In genomic region chr7:27842094-27842493, GRCh38 we compare ENCODE assay signal across 26 cellular contexts.
DNase-seq lines count a peak whose midpoint lies in the region; ATAC-seq, FAIRE-seq and TF ChIP-seq lines count a peak whose summit lies in the region.
"Had no signal": no experiment of that assay in that cellular context is flagged by ENCODE, and none has a peak within 500 bp of the region (broad histone marks: within the 10 kb centered on the region; RNA-seq: fewer than 3 reads in every experiment).

No MANE protein-coding gene starts in this region.

- peaks cover 17% of the 10 kb centered on the region for H3K36me3 ChIP-seq in osteoblast (ENCODE audit: insufficient read depth, low read length)
- H3K36me3 ChIP-seq in esophagus muscularis mucosa = peaks cover 3 to 33% (median 16%) of the 10 kb centered on the region in 4 donors
- H3K36me3 ChIP-seq in CD8-positive, alpha-beta memory T cell (ENCODE audit: insufficient read depth, low read length) = no peaks in the 10 kb centered on the region
- H3K36me3 ChIP-seq: thyroid gland had no signal

- FAIRE-seq in D721Med (lab: Jason Lieb, UNC) = peak; percentile 90
- FAIRE-seq: islet of Langerhans had no signal

- H4K20me1 ChIP-seq in osteoblast (ENCODE audit: insufficient read depth, low read length) = no peaks in the 10 kb centered on the region

- no peaks in the 10 kb centered on the region for H3K27me3 Mint-ChIP-seq in T-helper 17 cell
- peaks cover 0 to 3% of the 10 kb centered on the region in 2 donors for H3K27me3 Mint-ChIP-seq in CD8-positive, alpha-beta memory T cell
- H3K27me3 Mint-ChIP-seq: activated naive CD8-positive, alpha-beta T cell treated with anti-CD3 and anti-CD28 coated beads, Interleukin-2, amount 50 U/mL, for 24 hours; stimulated activated naive CD8-positive, alpha-beta T cell treated with anti-CD3 and anti-CD28 coated beads, Interleukin-15, amount 100 ng/mL, for 72 hours had no signal

- H3K4me3 Mint-ChIP-seq in T-helper 17 cell = no peak overlapping the region
- H3K4me3 Mint-ChIP-seq in CD8-positive, alpha-beta memory T cell = no peak overlapping the region
- H3K4me3 Mint-ChIP-seq: activated CD8-positive, alpha-beta T cell treated with anti-CD3 and anti-CD28 coated beads, Interleukin-2, amount 10 ng/mL, durations not matched to agents 7 days and 5 days; activated naive CD8-positive, alpha-beta T cell treated with anti-CD3 and anti-CD28 coated beads, Interleukin-2, amount 50 U/mL, for 24 hours; CD8-positive, alpha-beta T cell; stimulated activated naive CD8-positive, alpha-beta T cell treated with anti-CD3 and anti-CD28 coated beads, Interleukin-15, amount 100 ng/mL, for 72 hours had no signal

- H3K9me3 ChIP-seq in T-helper 17 cell (ENCODE audit: control insufficient read depth, low read length, poor library complexity, severe bottlenecking) (no peaks in the 10 kb centered on the region), osteoblast (ENCODE audit: low read depth, low read length) (no peaks in the 10 kb centered on the region), esophagus muscularis mucosa (no peaks in the 10 kb centered on the region)
- H3K9me3 ChIP-seq in CD8-positive, alpha-beta memory T cell (ENCODE audit: low read length) = no peaks in the 10 kb centered on the region
- H3K9me3 ChIP-seq: gastroesophageal sphincter, thyroid gland had no signal

- H3K27me3 ChIP-seq in osteoblast (ENCODE audit: insufficient read depth, low read length) (no peaks in the 10 kb centered on the region), esophagus muscularis mucosa (no peaks in the 10 kb centered on the region)
- no peaks in the 10 kb centered on the region for H3K27me3 ChIP-seq in CD8-positive, alpha-beta memory T cell (ENCODE audit: insufficient read depth, low read length, poor library complexity, severe bottlenecking)
- H3K27me3 ChIP-seq: brain microvascular endothelial cell, gastroesophageal sphincter, thyroid gland had no signal

- no peaks in the 10 kb centered on the region for H3K4me1 ChIP-seq in osteoblast (ENCODE audit: insufficient read depth, low read length)
- H3K4me1 ChIP-seq in esophagus muscularis mucosa = peaks cover 0 to 15% (median 11%) of the 10 kb centered on the region in 4 donors
- H3K4me1 ChIP-seq in CD8-positive, alpha-beta memory T cell (ENCODE audit: insufficient read depth, low read length) = no peaks in the 10 kb centered on the region
- H3K4me1 ChIP-seq: thyroid gland had no signal

- CTCF ChIA-PET in CD8-positive, alpha-beta memory T cell (lab: Charles Lee) = interaction anchor here (1.3 kb wide), 1 partner anchor 12 kb away, joined by 3 read pairs; no protein-coding TSS in a partner anchor

- intact Hi-C loops in esophagus muscularis mucosa (cut with DNase I) = no loop called here

- no peak overlapping the region for H2AFZ ChIP-seq in osteoblast (ENCODE audit: low read length)
- H2AFZ ChIP-seq: PC-9 had no signal

- POLR2A ChIA-PET in CD8-positive, alpha-beta memory T cell (lab: Charles Lee) = no interaction called here

- peaks cover 14% of the 10 kb centered on the region for H3K4me1 Mint-ChIP-seq in T-helper 17 cell
- peaks cover 14 to 25% (median 20%) of the 10 kb centered on the region in 3 donors for H3K4me1 Mint-ChIP-seq in CD8-positive, alpha-beta memory T cell

- TF ChIP-seq EP300 in esophagus muscularis mucosa (IDR thresholded peaks at IDR 0.05) = no peak

- H3K27ac ChIP-seq in osteoblast (ENCODE audit: low read depth, low read length) (no peak overlapping the region), esophagus muscularis mucosa (replicated peaks in 1 of 4) (no peak overlapping the region)
- H3K27ac ChIP-seq in CD8-positive, alpha-beta memory T cell (ENCODE audit: low read depth, low read length) = no peak overlapping the region
- H3K27ac ChIP-seq: brain microvascular endothelial cell, gastroesophageal sphincter, PC-9, thyroid gland had no signal

- no peaks in the 10 kb centered on the region for H3K9me3 Mint-ChIP-seq in CD8-positive, alpha-beta memory T cell
- H3K9me3 Mint-ChIP-seq: activated naive CD8-positive, alpha-beta T cell treated with anti-CD3 and anti-CD28 coated beads, Interleukin-2, amount 50 U/mL, for 24 hours; CD8-positive, alpha-beta T cell; stimulated activated naive CD8-positive, alpha-beta T cell treated with anti-CD3 and anti-CD28 coated beads, Interleukin-15, amount 100 ng/mL, for 72 hours had no signal

- ATAC-seq in T-helper 17 cell (no peak), HG03175 (IDR thresholded peaks at IDR 0.05; ENCODE audit: unreplicated experiment) (no peak)
- ATAC-seq: activated CD8-positive, alpha-beta T cell treated with anti-CD3 and anti-CD28 coated beads, Interleukin-2, amount 10 ng/mL, durations not matched to agents 7 days and 5 days; activated naive CD8-positive, alpha-beta T cell treated with anti-CD3 and anti-CD28 coated beads, Interleukin-2, amount 50 U/mL, for 24 hours; CD8-positive, alpha-beta T cell; gastroesophageal sphincter; stimulated activated naive CD8-positive, alpha-beta T cell treated with anti-CD3 and anti-CD28 coated beads, Interleukin-15, amount 100 ng/mL, for 72 hours had no signal

- H3K79me2 ChIP-seq in osteoblast (ENCODE audit: insufficient read depth, low read length) = no peaks in the 10 kb centered on the region

- H3K4me2 ChIP-seq in osteoblast (ENCODE audit: insufficient read depth, low read length) = peak overlapping the region; percentile 32
- H3K4me2 ChIP-seq: PC-9 had no signal

- peaks cover 4% of the 10 kb centered on the region for H3K36me3 Mint-ChIP-seq in T-helper 17 cell (ENCODE audit: low read depth)
- peaks cover 0 to 8% (median 3%) of the 10 kb centered on the region in 3 donors for H3K36me3 Mint-ChIP-seq in CD8-positive, alpha-beta memory T cell

- TF ChIP-seq CTCF in D721Med (IDR thresholded peaks at IDR 0.05; ENCODE audit: insufficient read depth, missing control alignments) (peak; percentile 25), osteoblast (IDR thresholded peaks at IDR 0.05; ENCODE audit: extremely low read depth, low read depth, low read length) (peak; percentile 5), esophagus muscularis mucosa (IDR thresholded peaks at IDR 0.05) (no peak)

- H3K27ac Mint-ChIP-seq in T-helper 17 cell = peak overlapping the region; percentile 37
- H3K27ac Mint-ChIP-seq in CD8-positive, alpha-beta memory T cell = peak overlapping the region in 2 of 8 donors; percentile 18 to 42
- H3K27ac Mint-ChIP-seq: activated CD8-positive, alpha-beta T cell treated with anti-CD3 and anti-CD28 coated beads, Interleukin-2, amount 10 ng/mL, durations not matched to agents 7 days and 5 days; activated naive CD8-positive, alpha-beta T cell treated with anti-CD3 and anti-CD28 coated beads, Interleukin-2, amount 50 U/mL, for 24 hours; CD8-positive, alpha-beta T cell had no signal

- WGBS in esophagus muscularis mucosa = 79% methylated on average over 10 of the region's 10 CpGs

- DNase-seq in D721Med (ENCODE audit: insufficient read length, low spot score) = peak; percentile 70
- no peak for DNase-seq in T-helper 17 cell
- peak; percentile 30 for DNase-seq in epidermal melanocyte (ENCODE audit: insufficient read length, low spot score)
- peak; percentile 72 for DNase-seq in osteoblast (ENCODE audit: insufficient read length, low spot score, missing footprints)
- no peak for DNase-seq in esophagus muscularis mucosa (ENCODE audit: extremely low spot score)
- DNase-seq in CD8-positive, alpha-beta memory T cell = no peak
- no peak for DNase-seq in COR-L47 (lab: John Stamatoyannopoulos, UW)
- DNase-seq: activated CD4-positive, CD25-positive, alpha-beta regulatory T cell treated with anti-CD3 and anti-CD28 coated beads, Interleukin-2, amount 50 U/mL, for 72 hours; activated CD8-positive, alpha-beta T cell treated with anti-CD3 and anti-CD28 coated beads, Interleukin-2, amount 10 ng/mL, durations not matched to agents 7 days and 5 days; activated gamma-delta T cell treated with Interleukin-2 at 50 U/mL for 16 hours; activated naive CD8-positive, alpha-beta T cell treated with anti-CD3 and anti-CD28 coated beads, Interleukin-2, amount 50 U/mL, for 24 hours; activated T-cell treated with anti-CD3 and anti-CD28 coated beads, Interleukin-2, amount 50 U/mL, for 1 hour; brain microvascular endothelial cell; CD8-positive, alpha-beta T cell; effector CD8-positive, alpha-beta T cell; hypothalamus; NCI-H146; NK-92 treated with Interleukin-12 subunit alpha and Interleukin-12 subunit beta, amount 100 ng/mL, for 24 hours; PC-9; posterior cingulate gyrus; SHP77; stimulated activated naive CD8-positive, alpha-beta T cell treated with anti-CD3 and anti-CD28 coated beads, Interleukin-15, amount 100 ng/mL, for 72 hours; thyroid gland had no signal

- H3K4me3 ChIP-seq in osteoblast (ENCODE audit: insufficient read depth, low read length) (no peak overlapping the region), esophagus muscularis mucosa (no peak overlapping the region)
- H3K4me3 ChIP-seq in CD8-positive, alpha-beta memory T cell (ENCODE audit: low read length) = no peak overlapping the region
- H3K4me3 ChIP-seq: gastroesophageal sphincter, PC-9, thyroid gland had no signal

- no peak for TF ChIP-seq POLR2A in esophagus muscularis mucosa (IDR thresholded peaks at IDR 0.05; ENCODE audit: low read depth)

Comparison
In these comparisons a context has a peak if more than half of its experiments do, and no peak if none do; other contexts are left out.
1. DNase-seq: peak in D721Med (single experiment), epidermal melanocyte (single experiment) and osteoblast (single experiment); none in T-helper 17 cell (0 of 3), esophagus muscularis mucosa (single experiment), CD8-positive, alpha-beta memory T cell (0 of 5) and COR-L47 (single experiment).
2. CTCF ChIP-seq: peak in D721Med (single experiment) and osteoblast (single experiment); none in esophagus muscularis mucosa (0 of 3).